Comparison of ENCODE assay signal across 8 cellular contexts in genomic region chr15:90571063-90571541, GRCh38. TPM values are rescaled to one million over a fixed set of nuclear protein-coding genes. Genes with fewer than 3 reads are reported as not detected.
DNase-seq lines count a peak whose midpoint lies in the region; ATAC-seq, FAIRE-seq and TF ChIP-seq lines count a peak whose summit lies in the region.

No MANE protein-coding gene starts in this region.

- no peak for FAIRE-seq in pancreas (lab: Jason Lieb, UNC)

- H4K20me1 ChIP-seq in Karpas-422 (ENCODE audit: insufficient read depth, low read depth, low read length) = no peaks in the 10 kb centered on the region

- H3K4me2 ChIP-seq in Karpas-422 (ENCODE audit: low read depth, low read length, poor library complexity, severe bottlenecking) = peak overlapping the region; percentile 63

- H3K36me3 ChIP-seq in Karpas-422 (ENCODE audit: insufficient read depth, low read length) = no peaks in the 10 kb centered on the region
- H3K36me3 ChIP-seq in pancreas = no peaks in the 10 kb centered on the region

- WGBS in pancreas, 2 donors = 75 to 82% methylated on average over 4 of the region's 4 CpGs

- H3K27ac ChIP-seq in Karpas-422 (ENCODE audit: low read length) (peak overlapping the region; percentile 59), pancreas (no peak overlapping the region)

- H3K27me3 ChIP-seq in Karpas-422 (ENCODE audit: low read length) = no peaks in the 10 kb centered on the region
- H3K27me3 ChIP-seq in pancreas = no peaks in the 10 kb centered on the region

- H3K9me3 ChIP-seq in Karpas-422 (ENCODE audit: low read length) = no peaks in the 10 kb centered on the region
- no peaks in the 10 kb centered on the region for H3K9me3 ChIP-seq in pancreas

- no peak for TF ChIP-seq CTCF in pancreas (IDR thresholded peaks at IDR 0.05)

- DNase-seq in Karpas-422 (peak; percentile 69), dermis blood vessel endothelial cell (peak; percentile 47), pancreas (peak in 1 of 6 donors; percentile 31), NCI-H748 (lab: John Stamatoyannopoulos, UW; ENCODE audit: unreplicated experiment) (no peak)
- no peak for DNase-seq in stimulated activated CD4-positive, alpha-beta T cell treated with anti-CD3 and anti-CD28 coated beads, Interleukin-2, amount 100 ng/mL, for 24 hours
- DNase-seq in stimulated activated CD4-positive, alpha-beta T cell treated with anti-CD3 and anti-CD28 coated beads, Interleukin-4, amount 100 ng/mL, for 1 hour = no peak

- no peaks in the 10 kb centered on the region for H3K9me2 ChIP-seq in Karpas-422 (replicated peaks; ENCODE audit: insufficient read depth, low read length)

- H3K4me3 ChIP-seq in Karpas-422 (ENCODE audit: low read length) (peak overlapping the region; percentile 42; the same call in 1 of the 2 replicates), pancreas (no peak overlapping the region)

- no peak overlapping the region for H2AFZ ChIP-seq in Karpas-422 (ENCODE audit: low read length)

- intact Hi-C loops in pancreas (cut with DNase I) = no loop called here

- H3K9ac ChIP-seq in Karpas-422 (ENCODE audit: low read length) = peak overlapping the region; percentile 46

- peaks cover 69% of the 10 kb centered on the region for H3K79me2 ChIP-seq in Karpas-422 (ENCODE audit: low read length)

- ATAC-seq in GM18907 (IDR thresholded peaks at IDR 0.05; ENCODE audit: unreplicated experiment) (peak; percentile 56), pancreas (peak in 3 of 4 donors; percentile 43 to 80 (median 75)), HG03520 (IDR thresholded peaks at IDR 0.05; ENCODE audit: unreplicated experiment) (no peak)

- peaks cover 23% of the 10 kb centered on the region for H3K4me1 ChIP-seq in Karpas-422 (ENCODE audit: low read length)
- H3K4me1 ChIP-seq in pancreas = no peaks in the 10 kb centered on the region

RNA-seq across cellular contexts. Expression of gene CRTC3, which starts 41.4 kb away (rescaled TPM):
- total RNA-seq in Karpas-422 (2014; rRNA removed; shearing (Covaris generic); ENCODE audit: low replicate concordance) = 27.7 and 39.7 TPM in 2 replicates
- 11.1 and 13.4 TPM in 2 replicates for total RNA-seq in dermis blood vessel endothelial cell
- 10 to 100 TPM; 10.0 to 17.6 (median 11.9) TPM for total RNA-seq in pancreas
- 10 to 100 TPM in 1 of 2 donors, 1 to 10 TPM in 1; 7.1 to 11.1 TPM for polyA plus RNA-seq in pancreas

Comparison
In these comparisons a context has a peak if more than half of its experiments do, and no peak if none do; other contexts are left out.
1. DNase-seq: peak in Karpas-422 (single experiment) and dermis blood vessel endothelial cell (single experiment); none in stimulated activated CD4-positive, alpha-beta T cell treated with anti-CD3 and anti-CD28 coated beads, Interleukin-2, amount 100 ng/mL, for 24 hours (0 of 2), NCI-H748 (single experiment) and stimulated activated CD4-positive, alpha-beta T cell treated with anti-CD3 and anti-CD28 coated beads, Interleukin-4, amount 100 ng/mL, for 1 hour (single experiment).